In the genomic region with DNA sequence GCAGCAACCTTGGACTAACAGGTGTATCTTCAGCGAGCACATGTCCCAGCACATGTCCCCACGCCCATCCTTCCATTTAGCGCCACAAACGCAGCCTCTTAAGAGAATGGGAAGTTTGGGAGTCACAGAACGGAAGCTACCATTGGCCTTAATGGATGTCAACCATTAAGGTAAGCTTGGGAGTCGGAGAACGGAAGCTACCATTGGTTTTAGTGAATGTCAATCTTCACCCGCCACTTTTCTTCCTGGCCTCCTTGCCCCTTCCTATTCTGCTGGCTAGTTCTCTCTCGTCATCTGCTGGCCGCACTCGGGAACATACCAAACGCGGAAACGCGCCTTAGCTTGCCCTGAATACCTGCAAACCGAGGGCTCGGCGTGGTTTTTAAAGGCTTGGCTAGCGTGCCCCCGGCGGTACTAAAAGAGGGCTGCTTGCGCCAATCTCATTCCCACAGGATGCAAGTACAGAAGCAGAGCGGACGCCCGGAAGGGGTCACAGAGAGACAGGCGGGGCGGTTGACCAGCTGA, we compare ENCODE assay signal across 11 cellular contexts. TPM values are rescaled to one million over a fixed set of nuclear protein-coding genes. Genes with fewer than 3 reads are reported as not detected.
DNase-seq lines count a peak whose midpoint lies in the region; TF ChIP-seq lines count a peak whose summit lies in the region.
"Had no signal": no experiment of that assay in that cellular context is flagged by ENCODE, and none has a peak within 500 bp of the region (broad histone marks: within the 10 kb centered on the region; RNA-seq: fewer than 3 reads in every experiment).

No MANE protein-coding gene starts in this region.

- H3K9ac ChIP-seq in ES-I3 (ENCODE audit: low read depth, low read length) (peak overlapping the region; percentile 41; the same call in 1 of the 2 replicates), adipocyte (ENCODE audit: low read length) (no peak overlapping the region)

- H3K9me3 Mint-ChIP-seq in progenitor cell of endocrine pancreas (ENCODE audit: low read depth) = no peaks in the 10 kb centered on the region
- H3K9me3 Mint-ChIP-seq in activated T-helper 1 cell treated with anti-CD3 and anti-CD28 coated beads, Interleukin-12 subunit alpha, Interleukin-12 subunit beta, Interleukin-2, Interleukin-4 antibody, amounts not matched to agents 30 ng/mL and 10 ng/mL and 1 ng/mL, durations not matched to agents 14 hours and 24 hours and 36 hours = no peaks in the 10 kb centered on the region
- H3K9me3 Mint-ChIP-seq: activated CD4-positive, alpha-beta memory T cell treated with anti-CD3 and anti-CD28 coated beads, Interleukin-2, amount 10 ng/mL, durations not matched to agents 7 days and 5 days; naive B cell had no signal

- H3K4me3 Mint-ChIP-seq in progenitor cell of endocrine pancreas (ENCODE audit: low read depth) = peak overlapping the region; percentile 80
- no peak overlapping the region for H3K4me3 Mint-ChIP-seq in activated T-helper 1 cell treated with anti-CD3 and anti-CD28 coated beads, Interleukin-12 subunit alpha, Interleukin-12 subunit beta, Interleukin-2, Interleukin-4 antibody, amounts not matched to agents 30 ng/mL and 10 ng/mL and 1 ng/mL, durations not matched to agents 14 hours and 24 hours and 36 hours
- H3K4me3 Mint-ChIP-seq: activated CD4-positive, alpha-beta memory T cell treated with anti-CD3 and anti-CD28 coated beads, Interleukin-2, amount 10 ng/mL, durations not matched to agents 7 days and 5 days had no signal

- TF ChIP-seq CTCF in progenitor cell of endocrine pancreas (IDR thresholded peaks at IDR 0.05; ENCODE audit: unreplicated experiment) (peak; percentile 48), uterus (IDR thresholded peaks at IDR 0.05) (no peak)

- H3K36me3 ChIP-seq in ES-I3 (ENCODE audit: insufficient read depth, low read length) (no peaks in the 10 kb centered on the region), adipocyte (ENCODE audit: control insufficient read depth, insufficient read depth, low read length, severe bottlenecking) (no peaks in the 10 kb centered on the region), uterus (no peaks in the 10 kb centered on the region)

- no peaks in the 10 kb centered on the region for H3K36me3 Mint-ChIP-seq in progenitor cell of endocrine pancreas (ENCODE audit: insufficient read depth)
- no peaks in the 10 kb centered on the region for H3K36me3 Mint-ChIP-seq in activated T-helper 1 cell treated with anti-CD3 and anti-CD28 coated beads, Interleukin-12 subunit alpha, Interleukin-12 subunit beta, Interleukin-2, Interleukin-4 antibody, amounts not matched to agents 30 ng/mL and 10 ng/mL and 1 ng/mL, durations not matched to agents 14 hours and 24 hours and 36 hours (ENCODE audit: low read depth)

- H3K4me1 ChIP-seq in ES-I3 (ENCODE audit: insufficient read depth, low read length) (no peaks in the 10 kb centered on the region), adipocyte (ENCODE audit: control insufficient read depth, insufficient read depth, low read length) (peaks cover 12% of the 10 kb centered on the region), uterus (no peaks in the 10 kb centered on the region)

- DNase-seq in adipocyte (ENCODE audit: low read depth) (peak; percentile 20), iPS DF 19.7 (ENCODE audit: low read depth, low spot score) (peak; percentile 100), progenitor cell of endocrine pancreas (ENCODE audit: low spot score, unreplicated experiment) (peak; percentile 38), NCI-H1105 treated with DMSO at 0.1 percent for 48 hours (lab: John Stamatoyannopoulos, UW) (no peak), uterus (no peak), NCI-H526 treated with DMSO at 0.1 percent for 48 hours (lab: John Stamatoyannopoulos, UW) (no peak)
- DNase-seq in activated T-helper 1 cell treated with anti-CD3 and anti-CD28 coated beads, Interleukin-12 subunit alpha, Interleukin-12 subunit beta, Interleukin-2, Interleukin-4 antibody, amounts not matched to agents 30 ng/mL and 10 ng/mL and 1 ng/mL, durations not matched to agents 14 hours and 24 hours and 36 hours (ENCODE audit: low spot score) = no peak
- DNase-seq: activated CD4-positive, alpha-beta memory T cell treated with anti-CD3 and anti-CD28 coated beads, Interleukin-2, amount 10 ng/mL, durations not matched to agents 7 days and 5 days; naive B cell; PC-9 had no signal

- intact Hi-C loops in uterus (cut with DNase I; ENCODE audit: low total_unique reads) = no loop called here
- intact Hi-C loops in activated T-helper 1 cell treated with anti-CD3 and anti-CD28 coated beads, Interleukin-12 subunit alpha, Interleukin-12 subunit beta, Interleukin-2, Interleukin-4 antibody, amounts not matched to agents 30 ng/mL and 10 ng/mL and 1 ng/mL, durations not matched to agents 14 hours and 24 hours and 36 hours (cut with micrococcal nuclease) = no loop called here

- H3K27me3 Mint-ChIP-seq in progenitor cell of endocrine pancreas = peaks cover 17% of the 10 kb centered on the region
- H3K27me3 Mint-ChIP-seq in activated T-helper 1 cell treated with anti-CD3 and anti-CD28 coated beads, Interleukin-12 subunit alpha, Interleukin-12 subunit beta, Interleukin-2, Interleukin-4 antibody, amounts not matched to agents 30 ng/mL and 10 ng/mL and 1 ng/mL, durations not matched to agents 14 hours and 24 hours and 36 hours (ENCODE audit: insufficient read depth) = no peaks in the 10 kb centered on the region
- H3K27me3 Mint-ChIP-seq: activated CD4-positive, alpha-beta memory T cell treated with anti-CD3 and anti-CD28 coated beads, Interleukin-2, amount 10 ng/mL, durations not matched to agents 7 days and 5 days; naive B cell had no signal

- H3K4me1 Mint-ChIP-seq in progenitor cell of endocrine pancreas (ENCODE audit: low read depth) = peaks cover 2% of the 10 kb centered on the region
- no peaks in the 10 kb centered on the region for H3K4me1 Mint-ChIP-seq in activated T-helper 1 cell treated with anti-CD3 and anti-CD28 coated beads, Interleukin-12 subunit alpha, Interleukin-12 subunit beta, Interleukin-2, Interleukin-4 antibody, amounts not matched to agents 30 ng/mL and 10 ng/mL and 1 ng/mL, durations not matched to agents 14 hours and 24 hours and 36 hours (ENCODE audit: low read depth)
- H3K4me1 Mint-ChIP-seq: activated CD4-positive, alpha-beta memory T cell treated with anti-CD3 and anti-CD28 coated beads, Interleukin-2, amount 10 ng/mL, durations not matched to agents 7 days and 5 days had no signal

- H3K27ac Mint-ChIP-seq in progenitor cell of endocrine pancreas = peak overlapping the region; percentile 87
- H3K27ac Mint-ChIP-seq in activated T-helper 1 cell treated with anti-CD3 and anti-CD28 coated beads, Interleukin-12 subunit alpha, Interleukin-12 subunit beta, Interleukin-2, Interleukin-4 antibody, amounts not matched to agents 30 ng/mL and 10 ng/mL and 1 ng/mL, durations not matched to agents 14 hours and 24 hours and 36 hours = no peak overlapping the region
- H3K27ac Mint-ChIP-seq: activated CD4-positive, alpha-beta memory T cell treated with anti-CD3 and anti-CD28 coated beads, Interleukin-2, amount 10 ng/mL, durations not matched to agents 7 days and 5 days had no signal

- H3K9me3 ChIP-seq in ES-I3 (ENCODE audit: control insufficient read depth, insufficient read depth, low read length) = no peaks in the 10 kb centered on the region
- H3K9me3 ChIP-seq in adipocyte (ENCODE audit: control insufficient read depth, low read length) = no peaks in the 10 kb centered on the region
- H3K9me3 ChIP-seq in uterus = no peaks in the 10 kb centered on the region

- no peak for TF ChIP-seq POLR2A in uterus (IDR thresholded peaks at IDR 0.05)

- no peak overlapping the region for H3K27ac ChIP-seq in uterus
- H3K27ac ChIP-seq: PC-9 had no signal

- H3K4me3 ChIP-seq in adipocyte (ENCODE audit: low read length) (peak overlapping the region; percentile 77), uterus (no peak overlapping the region)
- H3K4me3 ChIP-seq: PC-9 had no signal

- H3K27me3 ChIP-seq in adipocyte (replicated peaks; ENCODE audit: control insufficient read depth, insufficient read depth, low read length) = peaks cover 34% of the 10 kb centered on the region
- no peaks in the 10 kb centered on the region for H3K27me3 ChIP-seq in uterus

RNA-seq across cellular contexts. Expression of a gene that starts 24.3 kb away (rescaled TPM):
- total RNA-seq in progenitor cell of endocrine pancreas = 23.6 and 25.3 TPM in 2 replicates
- 1 to 10 TPM in 1 of 4 donors, not detected in 3; 1.2 TPM for total RNA-seq in uterus
- total RNA-seq in activated T-helper 1 cell treated with anti-CD3 and anti-CD28 coated beads, Interleukin-12 subunit alpha, Interleukin-12 subunit beta, Interleukin-2, Interleukin-4 antibody, amounts not matched to agents 30 ng/mL and 10 ng/mL and 1 ng/mL, durations not matched to agents 14 hours and 24 hours and 36 hours = not detected in 2 replicates
- total RNA-seq: activated CD4-positive, alpha-beta memory T cell treated with anti-CD3 and anti-CD28 coated beads, Interleukin-2, amount 10 ng/mL, durations not matched to agents 7 days and 5 days; PC-9 had no signal

Comparison
In these comparisons a context has a peak if more than half of its experiments do, and no peak if none do; other contexts are left out.
1. DNase-seq: peak in adipocyte (single experiment), iPS DF 19.7 (single experiment) and progenitor cell of endocrine pancreas (single experiment); none in NCI-H1105 treated with DMSO at 0.1 percent for 48 hours (single experiment), uterus (0 of 2), activated T-helper 1 cell treated with anti-CD3 and anti-CD28 coated beads, Interleukin-12 subunit alpha, Interleukin-12 subunit beta, Interleukin-2, Interleukin-4 antibody, amounts not matched to agents 30 ng/mL and 10 ng/mL and 1 ng/mL, durations not matched to agents 14 hours and 24 hours and 36 hours (single experiment) and NCI-H526 treated with DMSO at 0.1 percent for 48 hours (single experiment).
2. RNA of a gene that starts 24.3 kb away (total RNA-seq): 23.6 to 25.3 TPM in progenitor cell of endocrine pancreas; 1.2 TPM in uterus and not detected in activated T-helper 1 cell treated with anti-CD3 and anti-CD28 coated beads, Interleukin-12 subunit alpha, Interleukin-12 subunit beta, Interleukin-2, Interleukin-4 antibody, amounts not matched to agents 30 ng/mL and 10 ng/mL and 1 ng/mL, durations not matched to agents 14 hours and 24 hours and 36 hours; every median in the first group is over 10 times any median in the second.